ENCODE assay signal across 15 cellular contexts in genomic region chr6:121434037-121434770, GRCh38. TPM values are rescaled to one million over a fixed set of nuclear protein-coding genes. Genes with fewer than 3 reads are reported as not detected.
DNase-seq lines count a peak whose midpoint lies in the region; ATAC-seq, FAIRE-seq and TF ChIP-seq lines count a peak whose summit lies in the region.
"Had no signal": no experiment of that assay in that cellular context is flagged by ENCODE, and none has a peak within 500 bp of the region (broad histone marks: within the 10 kb centered on the region; RNA-seq: fewer than 3 reads in every experiment).

No MANE protein-coding gene starts in this region.

- DNase-seq in WTC11 (ENCODE audit: low spot score), result peak; percentile 27
- no peak for DNase-seq in suprapubic skin (ENCODE audit: low spot score in 2 of 2)
- DNase-seq in KG1 (lab: John Stamatoyannopoulos, UW), result no peak
- DNase-seq in effector CD8-positive, alpha-beta T cell (lab: John Stamatoyannopoulos, UW), result no peak
- DNase-seq in activated CD4-positive, CD25-positive, alpha-beta regulatory T cell treated with anti-CD3 and anti-CD28 coated beads, Interleukin-2, amount 50 U/mL, for 72 hours, result no peak
- DNase-seq: activated T-cell treated with anti-CD3 and anti-CD28 coated beads, Interleukin-2, amount 50 U/mL, for 4 hours; brain microvascular endothelial cell; DMS53; naive thymus-derived CD8-positive, alpha-beta T cell; NCI-H345; RPMI8226 had no signal

- H3K9me3 ChIP-seq in iPS-15b (ENCODE audit: control insufficient read depth, insufficient read depth, low read length), result no peaks in the 10 kb centered on the region
- H3K9me3 ChIP-seq in suprapubic skin, result no peaks in the 10 kb centered on the region

- no peaks in the 10 kb centered on the region for H3K27me3 ChIP-seq in iPS-15b (ENCODE audit: control insufficient read depth, insufficient read depth, low read length)
- H3K27me3 ChIP-seq in suprapubic skin, result no peaks in the 10 kb centered on the region
- H3K27me3 ChIP-seq: brain microvascular endothelial cell had no signal

- TF ChIP-seq POLR2A in suprapubic skin (IDR thresholded peaks at IDR 0.05), result no peak

- H3K4me3 Mint-ChIP-seq in WTC11, result peak overlapping the region; percentile 91
- H3K4me3 Mint-ChIP-seq: activated T-cell treated with anti-CD3 and anti-CD28 coated beads, Interleukin-2, amount 50 U/mL, for 4 hours had no signal

- peaks cover 47% of the 10 kb centered on the region for H3K4me1 Mint-ChIP-seq in WTC11

- peaks cover 25% of the 10 kb centered on the region for H3K36me3 Mint-ChIP-seq in WTC11
- H3K36me3 Mint-ChIP-seq: naive thymus-derived CD8-positive, alpha-beta T cell had no signal

- POLR2A ChIA-PET in WTC11 (lab: Charles Lee), result interaction anchor here (1.5 kb wide), 1 partner anchor 417 kb away, joined by 6 read pairs; no protein-coding TSS in a partner anchor

- peak overlapping the region; percentile 87 for H3K4me3 ChIP-seq in iPS-15b (ENCODE audit: low read depth, low read length)
- no peak overlapping the region for H3K4me3 ChIP-seq in suprapubic skin

- TF ChIP-seq CTCF in WTC11 (IDR thresholded peaks at IDR 0.05), result no peak
- no peak for TF ChIP-seq CTCF in suprapubic skin (IDR thresholded peaks at IDR 0.05)

- WGBS in suprapubic skin, result 82% methylated on average over 13 of the region's 13 CpGs

- H3K27me3 Mint-ChIP-seq in WTC11 (ENCODE audit: low read depth), result no peaks in the 10 kb centered on the region; the same call in 1 of the 2 replicates

- no peak for TF ChIP-seq EP300 in suprapubic skin (IDR thresholded peaks at IDR 0.05)

- H3K36me3 ChIP-seq in iPS-15b (ENCODE audit: control insufficient read depth, insufficient read depth, low read length) (no peaks in the 10 kb centered on the region), suprapubic skin (no peaks in the 10 kb centered on the region)
- H3K36me3 ChIP-seq: brain microvascular endothelial cell had no signal

- peak overlapping the region; percentile 91 for H3K27ac ChIP-seq in suprapubic skin
- H3K27ac ChIP-seq: brain microvascular endothelial cell had no signal

- H3K27ac Mint-ChIP-seq in WTC11, result peak overlapping the region; percentile 32; the same call in 1 of the 2 replicates
- H3K27ac Mint-ChIP-seq: naive thymus-derived CD8-positive, alpha-beta T cell had no signal

- peaks cover 22% of the 10 kb centered on the region for H3K4me1 ChIP-seq in iPS-15b (ENCODE audit: control insufficient read depth, insufficient read depth, low read length)
- peaks cover 24% of the 10 kb centered on the region for H3K4me1 ChIP-seq in suprapubic skin

- CTCF ChIA-PET in WTC11 (lab: Charles Lee), result no interaction called here

- ATAC-seq in WTC11, result no peak
- ATAC-seq in HG03378 (IDR thresholded peaks at IDR 0.05; ENCODE audit: unreplicated experiment), result no peak
- ATAC-seq: activated CD4-positive, CD25-positive, alpha-beta regulatory T cell treated with anti-CD3 and anti-CD28 coated beads, Interleukin-2, amount 50 U/mL, for 24 hours; activated T-cell treated with anti-CD3 and anti-CD28 coated beads, Interleukin-2, amount 50 U/mL, for 4 hours; naive thymus-derived CD8-positive, alpha-beta T cell had no signal

- peak; percentile 57 for FAIRE-seq in G401.6 (lab: Jason Lieb, UNC)

- H3K9ac ChIP-seq in iPS-15b (ENCODE audit: low read depth, low read length), result peak overlapping the region; percentile 39

- H3K9me3 Mint-ChIP-seq in WTC11, result no peaks in the 10 kb centered on the region
- H3K9me3 Mint-ChIP-seq: activated T-cell treated with anti-CD3 and anti-CD28 coated beads, Interleukin-2, amount 50 U/mL, for 4 hours; naive thymus-derived CD8-positive, alpha-beta T cell had no signal

TF ChIP-seq in WTC11, 78 proteins besides CTCF, POLR2A, EP300 and RAD21:
- TF ChIP-seq, protein P1, sequence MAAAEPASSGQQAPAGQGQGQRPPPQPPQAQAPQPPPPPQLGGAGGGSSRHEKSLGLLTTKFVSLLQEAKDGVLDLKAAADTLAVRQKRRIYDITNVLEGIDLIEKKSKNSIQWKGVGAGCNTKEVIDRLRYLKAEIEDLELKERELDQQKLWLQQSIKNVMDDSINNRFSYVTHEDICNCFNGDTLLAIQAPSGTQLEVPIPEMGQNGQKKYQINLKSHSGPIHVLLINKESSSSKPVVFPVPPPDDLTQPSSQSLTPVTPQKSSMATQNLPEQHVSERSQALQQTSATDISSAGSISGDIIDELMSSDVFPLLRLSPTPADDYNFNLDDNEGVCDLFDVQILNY (CRISPR knock-in tag; IDR thresholded peaks at IDR 0.05), result no peak
- TF ChIP-seq, protein P2, sequence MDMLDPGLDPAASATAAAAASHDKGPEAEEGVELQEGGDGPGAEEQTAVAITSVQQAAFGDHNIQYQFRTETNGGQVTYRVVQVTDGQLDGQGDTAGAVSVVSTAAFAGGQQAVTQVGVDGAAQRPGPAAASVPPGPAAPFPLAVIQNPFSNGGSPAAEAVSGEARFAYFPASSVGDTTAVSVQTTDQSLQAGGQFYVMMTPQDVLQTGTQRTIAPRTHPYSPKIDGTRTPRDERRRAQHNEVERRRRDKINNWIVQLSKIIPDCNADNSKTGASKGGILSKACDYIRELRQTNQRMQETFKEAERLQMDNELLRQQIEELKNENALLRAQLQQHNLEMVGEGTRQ (CRISPR knock-in tag; IDR thresholded peaks at IDR 0.05), result peak; percentile 35; the same call in 1 of the 2 replicates
- TF ChIP-seq MXD4 (CRISPR knock-in tag; IDR thresholded peaks at IDR 0.05; ENCODE audit: borderline replicate concordance) (peak; percentile 62; the same call in 1 of the 2 replicates), TCF7 (CRISPR knock-in tag; IDR thresholded peaks at IDR 0.05; ENCODE audit: low read depth) (no peak), NFYB (CRISPR knock-in tag; conservative IDR thresholded peaks at IDR 0.05; ENCODE audit: low read depth) (no peak), GTF2I (CRISPR knock-in tag; conservative IDR thresholded peaks at IDR 0.05) (0 out of 2 replicates have a peak, but pooled peaks have one; percentile 19), JUN (CRISPR knock-in tag; IDR thresholded peaks at IDR 0.05) (no peak)
- TF ChIP-seq, protein P3, sequence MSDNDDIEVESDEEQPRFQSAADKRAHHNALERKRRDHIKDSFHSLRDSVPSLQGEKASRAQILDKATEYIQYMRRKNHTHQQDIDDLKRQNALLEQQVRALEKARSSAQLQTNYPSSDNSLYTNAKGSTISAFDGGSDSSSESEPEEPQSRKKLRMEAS (CRISPR knock-in tag; IDR thresholded peaks at IDR 0.05), result no peak

RNA-seq across cellular contexts. Expression of gene GJA1, which starts 1.2 kb away (rescaled TPM):
- total RNA-seq in WTC11 (2021) (546 to 700 TPM (median 682 TPM) in 3 replicates), suprapubic skin (100 to 1,000 TPM; 170 to 484 (median 346) TPM)
- total RNA-seq: naive thymus-derived CD8-positive, alpha-beta T cell had no signal
